17 cellular contexts compared by ENCODE assay signal in the genomic region with DNA sequence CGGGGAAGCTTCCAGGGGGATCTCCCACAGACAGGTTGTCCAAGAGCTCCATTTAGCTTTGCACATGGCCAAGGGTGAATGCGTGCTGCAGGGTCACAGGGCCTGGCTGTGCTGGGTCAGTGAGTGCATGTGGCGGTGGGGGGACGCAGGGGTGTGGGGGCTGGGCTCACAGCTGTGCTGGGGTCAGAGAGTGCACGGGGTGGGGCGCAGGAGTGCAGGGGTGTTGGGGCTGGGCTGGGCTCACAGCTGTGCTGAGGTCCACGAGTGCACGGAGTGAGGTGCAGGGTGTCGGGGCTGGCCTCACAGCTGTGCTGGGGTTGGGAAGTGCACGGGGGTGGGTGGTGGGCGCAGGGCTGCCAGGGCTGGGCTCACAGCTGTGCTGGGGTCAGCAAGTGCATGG.
"Had no signal": no experiment of that assay in that cellular context is flagged by ENCODE, and none has a peak within 500 bp of the region (broad histone marks: within the 10 kb centered on the region; RNA-seq: fewer than 3 reads in every experiment).

No MANE protein-coding gene starts in this region.

- DNase-seq: activated CD4-positive, alpha-beta T cell treated with anti-CD3 and anti-CD28 coated beads for 36 hours; activated CD8-positive, alpha-beta memory T cell treated with anti-CD3 and anti-CD28 coated beads, Interleukin-2, amount 50 U/mL, for 4 hours; activated CD8-positive, alpha-beta T cell treated with anti-CD3 and anti-CD28 coated beads for 36 hours; activated T-cell treated with anti-CD3 and anti-CD28 coated beads, Interleukin-2, amount 50 U/mL, for 72 hours; caudate nucleus; cortex of kidney; effector CD8-positive, alpha-beta T cell; gastrocnemius medialis; immature natural killer cell; mammary epithelial cell; natural killer cell; sigmoid colon; stimulated activated CD4-positive, alpha-beta T cell treated with anti-CD3 and anti-CD28 coated beads, Interleukin-12 subunit alpha, Interleukin-12 subunit beta, amount 100 ng/mL, for 4 hours; stimulated activated naive CD8-positive, alpha-beta T cell treated with anti-CD3 and anti-CD28 coated beads, Interleukin-15, Interleukin-2, amounts not matched to agents 100 U/mL and 50 U/mL, for 24 hours; T-helper 2 cell; uterus had no signal

- H3K4me3 ChIP-seq: gastrocnemius medialis, sigmoid colon, uterus had no signal

- H3K27me3 ChIP-seq: uterus had no signal

- H3K9me3 ChIP-seq: gastrocnemius medialis, sigmoid colon, uterus had no signal

- H3K4me1 ChIP-seq: gastrocnemius medialis, sigmoid colon, uterus had no signal

- H3K27ac ChIP-seq: gastrocnemius medialis, sigmoid colon, uterus had no signal

- H3K36me3 ChIP-seq: gastrocnemius medialis, sigmoid colon, uterus had no signal

- ATAC-seq: activated CD4-positive, alpha-beta T cell treated with anti-CD3 and anti-CD28 coated beads for 36 hours; activated CD8-positive, alpha-beta T cell treated with anti-CD3 and anti-CD28 coated beads for 36 hours; activated T-cell treated with anti-CD3 and anti-CD28 coated beads, Interleukin-2, amount 50 U/mL, for 72 hours; gastrocnemius medialis; left colon; natural killer cell; stimulated activated naive CD8-positive, alpha-beta T cell treated with anti-CD3 and anti-CD28 coated beads, Interleukin-15, Interleukin-2, amounts not matched to agents 100 U/mL and 50 U/mL, for 24 hours had no signal
